1 cellular context compared by ENCODE assay signal in the genomic region with DNA sequence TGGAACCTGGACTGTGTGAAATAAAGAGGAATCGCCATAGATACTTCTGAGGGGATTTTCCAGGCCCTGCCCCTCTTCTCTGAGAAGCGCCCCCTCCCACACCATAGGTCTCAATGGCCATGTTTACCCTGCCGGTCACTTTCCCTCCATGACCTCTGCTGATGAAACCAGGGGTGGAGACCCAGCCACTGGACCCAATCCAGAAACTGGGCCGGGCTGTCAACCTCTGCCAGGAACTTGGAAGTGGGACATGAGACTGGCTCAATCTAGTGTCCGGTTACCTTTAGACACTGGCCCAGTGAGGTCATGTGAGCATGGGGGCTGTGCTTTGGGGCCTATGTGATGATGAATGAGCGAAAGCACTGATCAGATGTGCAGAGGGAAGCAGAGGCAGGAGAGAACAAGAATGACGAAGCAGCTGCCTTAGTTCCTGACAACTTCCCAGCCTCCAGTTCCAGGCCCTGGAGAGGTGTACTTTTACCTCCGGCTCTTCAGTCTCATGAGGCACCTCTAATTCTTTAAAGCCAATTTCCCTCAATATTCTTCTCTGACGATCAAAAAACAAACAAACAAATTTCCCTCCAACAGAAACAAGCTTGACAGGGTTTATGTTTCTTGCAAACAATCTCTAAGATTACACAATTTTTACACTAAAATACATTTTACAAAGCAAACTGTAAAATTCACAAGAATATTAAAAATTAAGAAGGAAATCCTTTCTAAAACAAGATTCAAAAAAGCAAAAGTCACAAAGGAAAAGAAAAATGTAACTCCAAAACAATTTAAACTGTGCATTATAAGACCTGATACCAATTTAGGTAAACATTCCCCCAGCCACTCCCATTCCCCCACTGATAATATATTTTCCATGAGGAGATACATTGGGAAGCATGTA.
TF ChIP-seq lines count a peak whose summit lies in the region.

No MANE protein-coding gene starts in this region.

TF ChIP-seq in K562, 482 proteins besides CTCF, POLR2A, EP300 and RAD21 (continued from another document and continues in another):
- TF ChIP-seq, protein P1, sequence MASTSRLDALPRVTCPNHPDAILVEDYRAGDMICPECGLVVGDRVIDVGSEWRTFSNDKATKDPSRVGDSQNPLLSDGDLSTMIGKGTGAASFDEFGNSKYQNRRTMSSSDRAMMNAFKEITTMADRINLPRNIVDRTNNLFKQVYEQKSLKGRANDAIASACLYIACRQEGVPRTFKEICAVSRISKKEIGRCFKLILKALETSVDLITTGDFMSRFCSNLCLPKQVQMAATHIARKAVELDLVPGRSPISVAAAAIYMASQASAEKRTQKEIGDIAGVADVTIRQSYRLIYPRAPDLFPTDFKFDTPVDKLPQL (IDR thresholded peaks at IDR 0.05; ENCODE audit: extremely low read depth, insufficient read length) = no peak
- no peak for TF ChIP-seq NELFE (IDR thresholded peaks at IDR 0.05; ENCODE audit: insufficient read depth, insufficient read length)
- TF ChIP-seq GATAD2A (IDR thresholded peaks at IDR 0.05) = no peak
- no peak for TF ChIP-seq PTRF (tag; IDR thresholded peaks at IDR 0.05)
- no peak for TF ChIP-seq GTF2F1 (IDR thresholded peaks at IDR 0.05; ENCODE audit: low read depth, low read length)
- TF ChIP-seq ZNF408 (CRISPR knock-in tag; IDR thresholded peaks at IDR 0.05; ENCODE audit: low read depth) = no peak
- TF ChIP-seq ZNF165 (CRISPR knock-in tag; IDR thresholded peaks at IDR 0.05; ENCODE audit: borderline replicate concordance) = no peak
- no peak for TF ChIP-seq PTBP1 (IDR thresholded peaks at IDR 0.05; ENCODE audit: low read depth, low read length)
- TF ChIP-seq ZNF696 (CRISPR knock-in tag; conservative IDR thresholded peaks at IDR 0.05) = no peak
- peak; percentile 4; the same call in 1 of the 2 replicates for TF ChIP-seq SPI1 (IDR thresholded peaks at IDR 0.05; ENCODE audit: borderline replicate concordance, low read depth, low read length)
- no peak for TF ChIP-seq RERE (CRISPR knock-in tag; IDR thresholded peaks at IDR 0.05; ENCODE audit: borderline replicate concordance)
- peak; percentile 93 to 96 for TF ChIP-seq FOXK2 (conservative IDR thresholded peaks at IDR 0.05 in 1 of 2, IDR thresholded peaks at IDR 0.05 in 1 of 2; ENCODE audit: low read depth in 2 of 2)
- 0 out of 2 replicates have a peak, but pooled peaks have one; percentile 31 for TF ChIP-seq ZNF668 (CRISPR knock-in tag; IDR thresholded peaks at IDR 0.05)
- TF ChIP-seq ZNF436 (CRISPR knock-in tag; IDR thresholded peaks at IDR 0.05) = no peak
- no peak for TF ChIP-seq HNRNPLL (IDR thresholded peaks at IDR 0.05; ENCODE audit: low read depth, low read length, poor library complexity, severe bottlenecking)
- no peak; the same call in 1 of the 2 replicates for TF ChIP-seq FOXM1 (IDR thresholded peaks at IDR 0.05; ENCODE audit: low read depth)
- TF ChIP-seq FOXM1 (CRISPR knock-in tag; IDR thresholded peaks at IDR 0.05; ENCODE audit: low read depth) = no peak
- peak; percentile 51; the same call in 1 of the 2 replicates for TF ChIP-seq SMAD4 (CRISPR knock-in tag; conservative IDR thresholded peaks at IDR 0.05)
- TF ChIP-seq ZNF23 (CRISPR knock-in tag; IDR thresholded peaks at IDR 0.05) = no peak
- TF ChIP-seq DEAF1 (CRISPR knock-in tag; IDR thresholded peaks at IDR 0.05) = no peak
- TF ChIP-seq ZNF174 (CRISPR knock-in tag; IDR thresholded peaks at IDR 0.05) = no peak
- TF ChIP-seq ZNF354B (CRISPR knock-in tag; IDR thresholded peaks at IDR 0.05) = no peak
- TF ChIP-seq RHOXF2B (CRISPR knock-in tag; conservative IDR thresholded peaks at IDR 0.05) = no peak
- TF ChIP-seq SREBF1 (IDR thresholded peaks at IDR 0.05; ENCODE audit: borderline replicate concordance, low read depth, low read length) = no peak
- TF ChIP-seq BRD9 (IDR thresholded peaks at IDR 0.05; ENCODE audit: low read depth, partially characterized antibody) = peak; percentile 36
- TF ChIP-seq MCM7 (IDR thresholded peaks at IDR 0.05) = no peak
- TF ChIP-seq ZBED1 (IDR thresholded peaks at IDR 0.05) = no peak
- no peak for TF ChIP-seq TCF7 (IDR thresholded peaks at IDR 0.05; ENCODE audit: borderline replicate concordance)
- no peak for TF ChIP-seq SRSF3 (IDR thresholded peaks at IDR 0.05; ENCODE audit: insufficient read depth, low read length)
- no peak for TF ChIP-seq U2AF2 (optimal IDR thresholded peaks at IDR 0.05; ENCODE audit: low read depth, low read length)
- TF ChIP-seq NR1H2 (CRISPR knock-in tag; IDR thresholded peaks at IDR 0.05) = no peak
- peak; percentile 82 for TF ChIP-seq FOXJ2 (tag; IDR thresholded peaks at IDR 0.05)
- TF ChIP-seq SRSF1 (IDR thresholded peaks at IDR 0.05; ENCODE audit: low read depth, low read length) = no peak
- no peak for TF ChIP-seq TFAM (CRISPR knock-in tag; conservative IDR thresholded peaks at IDR 0.05)
- no peak for TF ChIP-seq POU5F1 (IDR thresholded peaks at IDR 0.05; ENCODE audit: borderline replicate concordance, low read depth, low read length, partially characterized antibody)
- TF ChIP-seq ZNF79 (CRISPR knock-in tag; IDR thresholded peaks at IDR 0.05; ENCODE audit: low read depth) = no peak
- no peak for TF ChIP-seq ZBTB5 (IDR thresholded peaks at IDR 0.05)
- TF ChIP-seq BRD4 (IDR thresholded peaks at IDR 0.05) = no peak
- 0 out of 2 replicates have a peak, but pooled peaks have one; percentile 19 for TF ChIP-seq LCOR (CRISPR knock-in tag; IDR thresholded peaks at IDR 0.05)
- TF ChIP-seq, protein P2, sequence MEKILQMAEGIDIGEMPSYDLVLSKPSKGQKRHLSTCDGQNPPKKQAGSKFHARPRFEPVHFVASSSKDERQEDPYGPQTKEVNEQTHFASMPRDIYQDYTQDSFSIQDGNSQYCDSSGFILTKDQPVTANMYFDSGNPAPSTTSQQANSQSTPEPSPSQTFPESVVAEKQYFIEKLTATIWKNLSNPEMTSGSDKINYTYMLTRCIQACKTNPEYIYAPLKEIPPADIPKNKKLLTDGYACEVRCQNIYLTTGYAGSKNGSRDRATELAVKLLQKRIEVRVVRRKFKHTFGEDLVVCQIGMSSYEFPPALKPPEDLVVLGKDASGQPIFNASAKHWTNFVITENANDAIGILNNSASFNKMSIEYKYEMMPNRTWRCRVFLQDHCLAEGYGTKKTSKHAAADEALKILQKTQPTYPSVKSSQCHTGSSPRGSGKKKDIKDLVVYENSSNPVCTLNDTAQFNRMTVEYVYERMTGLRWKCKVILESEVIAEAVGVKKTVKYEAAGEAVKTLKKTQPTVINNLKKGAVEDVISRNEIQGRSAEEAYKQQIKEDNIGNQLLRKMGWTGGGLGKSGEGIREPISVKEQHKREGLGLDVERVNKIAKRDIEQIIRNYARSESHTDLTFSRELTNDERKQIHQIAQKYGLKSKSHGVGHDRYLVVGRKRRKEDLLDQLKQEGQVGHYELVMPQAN (IDR thresholded peaks at IDR 0.05; ENCODE audit: borderline replicate concordance) = no peak
- no peak for TF ChIP-seq LARP7 (IDR thresholded peaks at IDR 0.05)
- TF ChIP-seq ZNF24 (IDR thresholded peaks at IDR 0.05) = peak; percentile 24; the same call in 1 of the 2 replicates
- no peak for TF ChIP-seq HDAC6 (IDR thresholded peaks at IDR 0.05; ENCODE audit: low read depth, low read length)
- no peak; the same call in 1 of the 2 replicates for TF ChIP-seq RB1 (IDR thresholded peaks at IDR 0.05; ENCODE audit: low read depth)
- no peak for TF ChIP-seq NCOR1 (IDR thresholded peaks at IDR 0.05)
- TF ChIP-seq ZBTB1 (CRISPR knock-in tag; IDR thresholded peaks at IDR 0.05; ENCODE audit: borderline replicate concordance, low read depth) = no peak
- TF ChIP-seq ZNF324 (CRISPR knock-in tag; IDR thresholded peaks at IDR 0.05) = no peak
- TF ChIP-seq ATF4 (CRISPR knock-in tag; IDR thresholded peaks at IDR 0.05) = peak; percentile 74; the same call in 1 of the 2 replicates
- TF ChIP-seq ZBTB17 (CRISPR knock-in tag; IDR thresholded peaks at IDR 0.05) = no peak
- TF ChIP-seq MTA3 (IDR thresholded peaks at IDR 0.05; ENCODE audit: borderline replicate concordance) = peak; percentile 92
- no peak for TF ChIP-seq KHSRP (IDR thresholded peaks at IDR 0.05)
- TF ChIP-seq MEIS2 (IDR thresholded peaks at IDR 0.05; ENCODE audit: partially characterized antibody) = peak; percentile 97
- no peak for TF ChIP-seq FOXJ3 (CRISPR knock-in tag; IDR thresholded peaks at IDR 0.05)
- TF ChIP-seq ZNF175 (CRISPR knock-in tag; IDR thresholded peaks at IDR 0.05; ENCODE audit: low read depth) = peak; percentile 90; the same call in 1 of the 2 replicates
- no peak for TF ChIP-seq SAFB2 (IDR thresholded peaks at IDR 0.05; ENCODE audit: borderline replicate concordance, low read depth, low read length, severe bottlenecking)
- no peak for TF ChIP-seq ZNF12 (CRISPR knock-in tag; IDR thresholded peaks at IDR 0.05)
- no peak for TF ChIP-seq CHD4 (IDR thresholded peaks at IDR 0.05; ENCODE audit: insufficient read depth, insufficient replicate concordance, low read depth, low read length, poor library complexity, severe bottlenecking)
- peak; percentile 20; the same call in 1 of the 2 replicates for TF ChIP-seq CBFA2T3 (IDR thresholded peaks at IDR 0.05)
- 0 out of 2 replicates have a peak, but pooled peaks have one; percentile 7 for TF ChIP-seq IRF9 (tag; IDR thresholded peaks at IDR 0.05)
- TF ChIP-seq KDM5B (IDR thresholded peaks at IDR 0.05; ENCODE audit: insufficient replicate concordance, low read depth, low read length) = peak; percentile 77
